16 cellular contexts compared by ENCODE assay signal in the genomic region with DNA sequence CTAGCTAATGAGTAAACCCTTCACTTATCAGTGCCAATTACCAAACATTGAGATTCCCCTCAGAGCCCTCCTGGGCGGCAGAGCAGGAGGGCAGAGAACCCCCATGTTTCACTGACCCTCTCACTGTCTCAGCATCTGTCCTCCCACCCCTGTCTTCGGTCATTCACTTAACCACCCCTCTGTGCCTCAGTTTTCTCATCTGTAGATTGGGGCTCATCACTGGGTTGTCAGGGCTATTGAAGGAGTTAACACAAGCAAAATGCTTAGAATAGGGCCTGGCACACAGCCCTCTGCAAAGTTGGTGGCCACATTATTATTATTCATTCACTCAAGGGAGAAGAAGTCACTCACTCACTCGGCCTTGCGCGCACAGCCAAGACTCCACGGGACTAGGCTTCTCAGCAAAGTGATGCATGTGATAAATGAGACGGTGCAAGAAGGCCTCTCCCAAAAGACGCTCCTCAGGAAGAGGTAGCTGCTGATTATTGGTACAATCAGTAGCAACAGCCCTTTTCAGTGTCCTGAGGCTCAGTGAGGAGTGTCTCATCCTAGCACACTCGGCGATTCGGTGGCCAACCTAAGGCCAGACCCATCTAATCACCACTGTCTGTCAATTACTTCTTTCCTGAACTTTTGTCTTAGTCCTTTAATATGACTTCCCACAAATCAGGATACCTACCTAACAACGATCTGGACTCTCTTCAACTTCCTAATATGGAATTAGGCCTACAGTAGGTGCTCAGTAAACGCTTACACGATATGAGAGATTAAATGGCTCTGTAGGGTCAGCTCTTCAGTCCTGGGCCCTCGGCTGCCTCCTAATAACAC. TPM values are rescaled to one million over a fixed set of nuclear protein-coding genes. Genes with fewer than 3 reads are reported as not detected.
DNase-seq lines count a peak whose midpoint lies in the region; ATAC-seq and TF ChIP-seq lines count a peak whose summit lies in the region.
"Had no signal": no experiment of that assay in that cellular context is flagged by ENCODE, and none has a peak within 500 bp of the region (broad histone marks: within the 10 kb centered on the region; RNA-seq: fewer than 3 reads in every experiment).

No MANE protein-coding gene starts in this region.

- no peak for TF ChIP-seq CTCF in left ventricle myocardium inferior (IDR thresholded peaks at IDR 0.05; ENCODE audit: borderline replicate concordance)
- TF ChIP-seq CTCF in gastroesophageal sphincter (IDR thresholded peaks at IDR 0.05), result no peak

- no peak for TF ChIP-seq EP300 in gastroesophageal sphincter (IDR thresholded peaks at IDR 0.05)

- TF ChIP-seq POLR2A in gastroesophageal sphincter (IDR thresholded peaks at IDR 0.05), result no peak

- ATAC-seq in gastroesophageal sphincter (no peak), aorta (ENCODE audit: low FRiP score) (no peak), HG03159 (IDR thresholded peaks at IDR 0.05; ENCODE audit: unreplicated experiment) (no peak), HG02571 (IDR thresholded peaks at IDR 0.05; ENCODE audit: unreplicated experiment) (no peak)
- ATAC-seq: WTC11 had no signal

- H3K4me3 ChIP-seq in left ventricle myocardium inferior (peak overlapping the region; percentile 69), gastroesophageal sphincter (peak overlapping the region in 1 of 2 donors; percentile 25), aorta (ENCODE audit: low read length in 2 of 2) (no peak overlapping the region)

- no peaks in the 10 kb centered on the region for H3K36me3 ChIP-seq in left ventricle myocardium inferior
- peaks cover 0 to 16% of the 10 kb centered on the region in 2 donors for H3K36me3 ChIP-seq in gastroesophageal sphincter
- no peaks in the 10 kb centered on the region for H3K36me3 ChIP-seq in aorta (ENCODE audit: control insufficient read depth in 1 of 2, insufficient read depth in 2 of 2, low read length in 1 of 2)
- H3K36me3 ChIP-seq: neutrophil had no signal

- 59 to 61% methylated on average over 7 to 10 of the region's 15 CpGs for WGBS in gastroesophageal sphincter (ENCODE audit: low coverage in 1 of 2), 2 donors
- 32 to 38% methylated on average over 15 of the region's 15 CpGs for WGBS in aorta, 2 donors

- H3K9me3 ChIP-seq in left ventricle myocardium inferior (replicated peaks) (no peaks in the 10 kb centered on the region), gastroesophageal sphincter (no peaks in the 10 kb centered on the region), aorta (ENCODE audit: control insufficient read depth, low read length) (no peaks in the 10 kb centered on the region)
- H3K9me3 ChIP-seq: neutrophil had no signal

- H3K27ac ChIP-seq in left ventricle myocardium inferior (replicated peaks), result peak overlapping the region; percentile 89
- H3K27ac ChIP-seq in gastroesophageal sphincter, result peak overlapping the region in 3 of 4 donors; percentile 65 to 90 (median 83)
- peak overlapping the region; percentile 6 to 81 for H3K27ac ChIP-seq in aorta (ENCODE audit: low read depth in 1 of 2, low read length in 2 of 2)
- H3K27ac ChIP-seq: neutrophil had no signal

- intact Hi-C loops in left ventricle myocardium inferior (cut with micrococcal nuclease) (no loop called here), cardiac septum (cut with DNase I) (no loop called here), aorta (cut with DNase I) (no loop called here)

- H3K4me1 ChIP-seq in left ventricle myocardium inferior (peaks cover 59% of the 10 kb centered on the region), gastroesophageal sphincter (peaks cover 5 to 100% (median 42%) of the 10 kb centered on the region in 3 donors), aorta (ENCODE audit: control insufficient read depth in 1 of 2, insufficient read depth in 2 of 2, low read length in 2 of 2) (peaks cover 3% of the 10 kb centered on the region in 2 donors)

- DNase-seq in left ventricle myocardium inferior (no peak), cardiac septum (ENCODE audit: low spot score) (no peak), pons (ENCODE audit: low spot score) (peak; percentile 25), aorta (no peak), NCI-H187 (lab: John Stamatoyannopoulos, UW) (no peak)
- DNase-seq: activated T-cell treated with anti-CD3 and anti-CD28 coated beads, Interleukin-2, amount 50 U/mL, for 1 hour; amniotic stem cell; effector CD4-positive, alpha-beta T cell; glutamatergic neuron had no signal

- H3K27me3 ChIP-seq in left ventricle myocardium inferior (ENCODE audit: low read depth), result no peaks in the 10 kb centered on the region
- no peaks in the 10 kb centered on the region for H3K27me3 ChIP-seq in gastroesophageal sphincter
- no peaks in the 10 kb centered on the region for H3K27me3 ChIP-seq in aorta (ENCODE audit: control insufficient read depth in 1 of 2, insufficient read depth in 2 of 2, low read length in 1 of 2)
- H3K27me3 ChIP-seq: neutrophil had no signal

RNA-seq across cellular contexts. Expression of gene PDGFRB, which starts 7.9 kb away (rescaled TPM):
- 39.7 TPM for total RNA-seq in left ventricle myocardium inferior
- total RNA-seq in cardiac septum, result 54.6 TPM
- total RNA-seq in gastroesophageal sphincter, result 100 to 1,000 TPM in 3 of 4 donors, 10 to 100 TPM in 1; 87.5 to 161 (median 113) TPM
- total RNA-seq in aorta, result 100 to 1,000 TPM; 217 to 360 TPM
- 100 to 1,000 TPM in 1 of 2 donors, 10 to 100 TPM in 1; 44.0 to 353 TPM for polyA plus RNA-seq in aorta

RNA-seq across cellular contexts. Expression of gene CDX1, which starts 18.8 kb away (rescaled TPM):
- not detected for total RNA-seq in left ventricle myocardium inferior
- 0.16 TPM for total RNA-seq in cardiac septum
- total RNA-seq in gastroesophageal sphincter, result not detected
- not detected for total RNA-seq in aorta
- 10 to 100 TPM in 1 of 2 donors, under 1 TPM in 1; 0.69 to 30.2 TPM for polyA plus RNA-seq in aorta
- total RNA-seq: M059J, SK-MEL-5 had no signal

RNA-seq across cellular contexts. Expression of gene SLC6A7, which starts 42.1 kb away (rescaled TPM):
- total RNA-seq in left ventricle myocardium inferior (not detected), cardiac septum (not detected), gastroesophageal sphincter (not detected), aorta (not detected)
- polyA plus RNA-seq in aorta, result under 1 TPM; 0.25 to 0.41 TPM
- total RNA-seq: M059J, SK-MEL-5 had no signal
